17 cellular contexts compared by ENCODE assay signal in genomic region chr18:23609390-23610008, GRCh38. TPM values are rescaled to one million over a fixed set of nuclear protein-coding genes. Genes with fewer than 3 reads are reported as not detected.
"Had no signal": no experiment of that assay in that cellular context is flagged by ENCODE, and none has a peak within 500 bp of the region (broad histone marks: within the 10 kb centered on the region; RNA-seq: fewer than 3 reads in every experiment).

No MANE protein-coding gene starts in this region.

- H3K36me3 ChIP-seq: brain microvascular endothelial cell, uterus had no signal

- H3K4me1 Mint-ChIP-seq: immature natural killer cell; nephron; stimulated activated naive CD8-positive, alpha-beta T cell treated with anti-CD3 and anti-CD28 coated beads, Interleukin-15, amount 100 ng/mL, for 72 hours had no signal

- DNase-seq: activated CD4-positive, alpha-beta T cell treated with anti-CD3 and anti-CD28 coated beads, Interleukin-2, amount 50 U/mL, for 4 hours; activated effector memory CD4-positive, alpha-beta T cell treated with anti-CD3 and anti-CD28 coated beads, Interleukin-2, amount 50 U/mL, for 16 hours; activated T-cell treated with anti-CD3 and anti-CD28 coated beads, Interleukin-2, amount 50 U/mL, for 1 hour; amygdala; brain microvascular endothelial cell; effector memory CD8-positive, alpha-beta T cell; immature natural killer cell; mammary epithelial cell; stimulated activated CD4-positive, alpha-beta T cell treated with anti-CD3 and anti-CD28 coated beads, Interleukin-15, amount 100 ng/mL, for 24 hours; stimulated activated CD4-positive, alpha-beta T cell treated with anti-CD3 and anti-CD28 coated beads, Interleukin-4, amount 100 ng/mL, for 24 hours; stimulated activated naive CD8-positive, alpha-beta T cell treated with anti-CD3 and anti-CD28 coated beads, Interleukin-15, amount 100 ng/mL, for 72 hours; uterus had no signal

- H3K27ac Mint-ChIP-seq: activated naive CD4-positive, alpha-beta T cell treated with anti-CD3 and anti-CD28 coated beads, Interleukin-2, amount 50 U/mL, for 72 hours; effector memory CD8-positive, alpha-beta T cell; immature natural killer cell; nephron; T-helper 1 cell treated with Interleukin-12 subunit alpha and Interleukin-12 subunit beta and Interleukin-4 antibody, amounts not matched to agents 30 μg/mL and 1 μg/mL, for 36 hours had no signal

- H3K4me1 ChIP-seq: uterus had no signal

- H3K27ac ChIP-seq: brain microvascular endothelial cell, uterus had no signal

- H3K27me3 Mint-ChIP-seq: stimulated activated naive CD8-positive, alpha-beta T cell treated with anti-CD3 and anti-CD28 coated beads, Interleukin-15, amount 100 ng/mL, for 72 hours had no signal

- H3K27me3 ChIP-seq: brain microvascular endothelial cell, uterus had no signal

- H3K4me3 Mint-ChIP-seq: effector memory CD8-positive, alpha-beta T cell; immature natural killer cell; nephron; stimulated activated naive CD8-positive, alpha-beta T cell treated with anti-CD3 and anti-CD28 coated beads, Interleukin-15, amount 100 ng/mL, for 72 hours; T-helper 1 cell treated with Interleukin-12 subunit alpha and Interleukin-12 subunit beta and Interleukin-4 antibody, amounts not matched to agents 30 μg/mL and 1 μg/mL, for 36 hours had no signal

- ATAC-seq: activated CD4-positive, CD25-positive, alpha-beta regulatory T cell treated with anti-CD3 and anti-CD28 coated beads, Interleukin-2, amount 50 U/mL, for 24 hours; activated naive CD4-positive, alpha-beta T cell treated with anti-CD3 and anti-CD28 coated beads, Interleukin-2, amount 50 U/mL, for 72 hours; effector memory CD8-positive, alpha-beta T cell; left lobe of liver; stimulated activated naive CD8-positive, alpha-beta T cell treated with anti-CD3 and anti-CD28 coated beads, Interleukin-15, amount 100 ng/mL, for 72 hours had no signal

- H3K9me3 ChIP-seq: uterus had no signal

- H3K9me3 Mint-ChIP-seq: activated naive CD4-positive, alpha-beta T cell treated with anti-CD3 and anti-CD28 coated beads, Interleukin-2, amount 50 U/mL, for 72 hours; effector memory CD8-positive, alpha-beta T cell; immature natural killer cell; nephron; stimulated activated naive CD8-positive, alpha-beta T cell treated with anti-CD3 and anti-CD28 coated beads, Interleukin-15, amount 100 ng/mL, for 72 hours; T-helper 1 cell treated with Interleukin-12 subunit alpha and Interleukin-12 subunit beta and Interleukin-4 antibody, amounts not matched to agents 30 μg/mL and 1 μg/mL, for 36 hours had no signal

- H3K36me3 Mint-ChIP-seq: activated naive CD4-positive, alpha-beta T cell treated with anti-CD3 and anti-CD28 coated beads, Interleukin-2, amount 50 U/mL, for 72 hours; immature natural killer cell had no signal

- H3K4me3 ChIP-seq: uterus had no signal

RNA-seq across cellular contexts. Expression of gene ANKRD29, which starts 53.2 kb away (rescaled TPM):
- total RNA-seq: activated naive CD4-positive, alpha-beta T cell treated with anti-CD3 and anti-CD28 coated beads, Interleukin-2, amount 50 U/mL, for 72 hours had no signal
